9 cellular contexts compared by ENCODE assay signal in genomic region chr17:2238432-2239169, GRCh38.
A peak's percentile ranks its signal among the peaks of the same experiment; 100 is the strongest.
DNase-seq lines count a peak whose midpoint lies in the region; ATAC-seq and TF ChIP-seq lines count a peak whose summit lies in the region.
"Had no signal": no experiment of that assay in that cellular context is flagged by ENCODE, and none has a peak within 500 bp of the region (broad histone marks: within the 10 kb centered on the region; RNA-seq: fewer than 3 reads in every experiment).

No MANE protein-coding gene starts in this region.

- H4K8ac ChIP-seq in IMR-90 (ENCODE audit: low read depth in 2 of 2, low read length in 2 of 2): peak overlapping the region; percentile 63 to 84; a peak in 3 of 4 replicates

- TF ChIP-seq RAD21 in SK-N-SH (IDR thresholded peaks at IDR 0.05; ENCODE audit: low read length): no peak
- no peak for TF ChIP-seq RAD21 in IMR-90 (IDR thresholded peaks at IDR 0.05; ENCODE audit: low read length)

- no peak overlapping the region for H3K4me3 Mint-ChIP-seq in Calu3 (ENCODE audit: low read depth, unreplicated experiment)
- H3K4me3 Mint-ChIP-seq: activated T-cell treated with anti-CD3 and anti-CD28 coated beads, Interleukin-2, amount 50 U/mL, for 4 hours had no signal

- CTCF ChIA-PET in SK-N-SH (lab: Yijun Ruan, JAX) (interaction anchor here (3.7 kb wide), 1 partner anchor 184 kb away, joined by 24 read pairs; the partner anchor contains the start of gene HIC1), IMR-90 (lab: Yijun Ruan, JAX) (interaction anchor here (0.5 kb wide), 1 partner anchor 50 kb away, joined by 3 read pairs; no protein-coding TSS in a partner anchor), Calu3 (lab: Charles Lee) (interaction anchor here (0.6 kb wide), 1 partner anchor 37 kb away, joined by 3 read pairs; no protein-coding TSS in a partner anchor)

- WGBS in SK-N-SH (ENCODE audit: low lambda C conversion rate): 94% methylated on average over 15 of the region's 15 CpGs
- WGBS in IMR-90 (ENCODE audit: extremely low coverage in 2 of 2, insufficient read length in 1 of 2), 2 experiments: 0% methylated on average over 2 of the region's 15 CpGs; no CpG with 5 or more reads in 1 of the 2 experiments
- 92% methylated on average over 15 of the region's 15 CpGs for WGBS in thymus

- H3K36me3 ChIP-seq in SK-N-SH (replicated peaks in 1 of 2; ENCODE audit: control insufficient read depth in 1 of 2, insufficient read depth in 2 of 2, low read length in 1 of 2) (peaks cover 12 to 25% of the 10 kb centered on the region in 2 experiments), IMR-90 (ENCODE audit: control insufficient read depth, insufficient read depth, low read length) (peaks cover 5% of the 10 kb centered on the region; the same call in 1 of the 2 replicates), thymus (ENCODE audit: control insufficient read depth, insufficient read depth) (peaks cover 54% of the 10 kb centered on the region)

- H3K9me3 ChIP-seq in SK-N-SH (no peaks in the 10 kb centered on the region), IMR-90 (ENCODE audit: control insufficient read depth, insufficient read depth, low read length) (no peaks in the 10 kb centered on the region), thymus (ENCODE audit: control insufficient read depth) (no peaks in the 10 kb centered on the region)

- TF ChIP-seq CTCF in SK-N-SH (IDR thresholded peaks at IDR 0.05) (no peak), IMR-90 (conservative IDR thresholded peaks at IDR 0.05; ENCODE audit: low read depth, low read length) (no peak), Calu3 (IDR thresholded peaks at IDR 0.05; ENCODE audit: unreplicated experiment) (no peak)

- DNase-seq in SK-N-SH (no peak), IMR-90 (no peak), left cardiac atrium (peak; percentile 38), Calu3 (no peak), NCI-H1092 (lab: John Stamatoyannopoulos, UW) (no peak)
- DNase-seq in stimulated activated CD8-positive, alpha-beta memory T cell treated with anti-CD3 and anti-CD28 coated beads, Interleukin-4, amount 100 ng/mL, for 48 hours: no peak
- DNase-seq: activated T-cell treated with anti-CD3 and anti-CD28 coated beads, Interleukin-2, amount 50 U/mL, for 4 hours had no signal

- POLR2A ChIA-PET in SK-N-SH (lab: Yijun Ruan, JAX) (no interaction called here), IMR-90 (lab: Charles Lee; ENCODE audit: unreplicated experiment) (interaction anchor here (0.9 kb wide), 1 partner anchor 183 kb away, joined by 3 read pairs; no protein-coding TSS in a partner anchor)

- H4K91ac ChIP-seq in IMR-90 (ENCODE audit: insufficient read depth, low read depth, low read length): peak overlapping the region; percentile 68

- H3K23ac ChIP-seq in IMR-90 (ENCODE audit: low read depth, low read length): peak overlapping the region; percentile 86

- ATAC-seq in SK-N-SH treated with all-trans-retinoic acid at 6 μM for 48 hours (no peak), IMR-90 (ENCODE audit: low read depth) (0 out of 2 replicates have a peak, but pooled peaks have one; percentile 4), left cardiac atrium (peak; percentile 58 to 81)
- ATAC-seq: activated T-cell treated with anti-CD3 and anti-CD28 coated beads, Interleukin-2, amount 50 U/mL, for 4 hours had no signal

- H2AK9ac ChIP-seq in IMR-90 (replicated peaks; ENCODE audit: low read depth, low read length, poor library complexity): peak overlapping the region; percentile 21

- no peak for TF ChIP-seq EP300 in SK-N-SH (IDR thresholded peaks at IDR 0.05; ENCODE audit: borderline replicate concordance in 1 of 2, low read depth in 1 of 2, low read length in 1 of 2)

- no peaks in the 10 kb centered on the region for H3K9me2 ChIP-seq in SK-N-SH

- no peaks in the 10 kb centered on the region for H3K27me3 Mint-ChIP-seq in Calu3 (ENCODE audit: unreplicated experiment)

- no peaks in the 10 kb centered on the region for H3K4me1 Mint-ChIP-seq in Calu3 (ENCODE audit: low read depth, unreplicated experiment)

- no peaks in the 10 kb centered on the region for H3K9me3 Mint-ChIP-seq in Calu3 (ENCODE audit: low read depth, unreplicated experiment)
- H3K9me3 Mint-ChIP-seq: activated T-cell treated with anti-CD3 and anti-CD28 coated beads, Interleukin-2, amount 50 U/mL, for 4 hours had no signal

- peak overlapping the region; percentile 56 for H3K18ac ChIP-seq in IMR-90 (ENCODE audit: low read depth, low read length)

- H2BK5ac ChIP-seq in IMR-90 (ENCODE audit: low read depth, low read length, poor library complexity, severe bottlenecking): peak overlapping the region; percentile 10

- H3K4me2 ChIP-seq in SK-N-SH: peak overlapping the region; percentile 42; the same call in 1 of the 2 replicates
- peak overlapping the region; percentile 73 for H3K4me2 ChIP-seq in IMR-90 (ENCODE audit: low read depth, low read length)

- H2AFZ ChIP-seq in SK-N-SH (ENCODE audit: low read depth) (no peak overlapping the region), IMR-90 (replicated peaks; ENCODE audit: low read length, poor library complexity) (peak overlapping the region; percentile 29)

- peak overlapping the region; percentile 76 for H3K4ac ChIP-seq in IMR-90 (ENCODE audit: low read depth, low read length)

- H2AK5ac ChIP-seq in IMR-90 (ENCODE audit: low read depth, low read length): peak overlapping the region; percentile 82

- H3K79me1 ChIP-seq in IMR-90 (ENCODE audit: low read depth in 1 of 2, low read length in 2 of 2): peaks cover 12 to 66% of the 10 kb centered on the region in 2 experiments

- H4K20me1 ChIP-seq in SK-N-SH (ENCODE audit: insufficient read depth): no peaks in the 10 kb centered on the region
- H4K20me1 ChIP-seq in IMR-90 (ENCODE audit: insufficient read depth, low read length): no peaks in the 10 kb centered on the region

- intact Hi-C loops in IMR-90 (cut with micrococcal nuclease): no loop called here
- intact Hi-C loops in left cardiac atrium (cut with DNase I): loop anchor here (5.0 to 10.0 kb wide), 2 partner anchors 61 to 64 kb away; no protein-coding TSS in a partner anchor
- intact Hi-C loops in Calu3 (cut with micrococcal nuclease; ENCODE audit: unreplicated experiment): no loop called here

- H3K4me1 ChIP-seq in SK-N-SH (ENCODE audit: control insufficient read depth in 1 of 2, insufficient read depth in 2 of 2, low read depth in 1 of 2, low read length in 1 of 2): peaks cover 8 to 29% of the 10 kb centered on the region in 2 experiments; a peak in 3 of 4 replicates
- H3K4me1 ChIP-seq in IMR-90 (ENCODE audit: control insufficient read depth, insufficient read depth, low read length): peaks cover 25% of the 10 kb centered on the region
- no peaks in the 10 kb centered on the region for H3K4me1 ChIP-seq in thymus (ENCODE audit: control insufficient read depth, insufficient read depth, low read length)

- H3K36me3 Mint-ChIP-seq in Calu3 (ENCODE audit: insufficient read depth, unreplicated experiment): peaks cover 6% of the 10 kb centered on the region

- peaks cover 23% of the 10 kb centered on the region for H3K9me1 ChIP-seq in IMR-90 (ENCODE audit: insufficient read depth, low read length)

- H3K14ac ChIP-seq in IMR-90 (replicated peaks; ENCODE audit: low read depth, low read length): peak overlapping the region; percentile 82

- H4K5ac ChIP-seq in IMR-90 (ENCODE audit: low read depth, low read length): peak overlapping the region; percentile 67

- H3K4me3 ChIP-seq in SK-N-SH (ENCODE audit: low read depth in 2 of 2, low read length in 1 of 2) (no peak overlapping the region), IMR-90 (ENCODE audit: insufficient read depth, low read depth, low read length) (no peak overlapping the region), thymus (ENCODE audit: low read length) (no peak overlapping the region)

- dilution Hi-C loops in IMR-90 (cut with HindIII; ENCODE audit: low sequenced_read_pairs, unreplicated experiment): no loop called here

- H2BK15ac ChIP-seq in IMR-90 (ENCODE audit: low read depth, low read length): peak overlapping the region; percentile 57; the same call in 1 of the 3 replicates

- peak overlapping the region; percentile 40 to 93 for H3K27ac ChIP-seq in SK-N-SH (ENCODE audit: low read depth in 2 of 2, low read length in 1 of 2)
- peak overlapping the region; percentile 73 for H3K27ac ChIP-seq in IMR-90 (ENCODE audit: insufficient read depth, low read length)
- peak overlapping the region; percentile 79 for H3K27ac ChIP-seq in thymus (ENCODE audit: low read depth)

- H3F3A ChIP-seq in SK-N-SH (replicated peaks; ENCODE audit: insufficient read depth): peaks cover 36% of the 10 kb centered on the region

- H3K27ac Mint-ChIP-seq in Calu3 (ENCODE audit: unreplicated experiment): no peak overlapping the region

- H2BK120ac ChIP-seq in IMR-90 (ENCODE audit: low read depth, low read length): peak overlapping the region; percentile 73

- in situ Hi-C loops in IMR-90 (cut with MboI; ENCODE audit: low sequenced_read_pairs): no loop called here

- H3K9ac ChIP-seq in SK-N-SH (no peak overlapping the region; the same call in 1 of the 2 replicates), IMR-90 (ENCODE audit: low read depth, low read length) (peak overlapping the region; percentile 38)

- peaks cover 15% of the 10 kb centered on the region; the same call in 1 of the 2 replicates for H3K79me2 ChIP-seq in SK-N-SH (ENCODE audit: insufficient read depth)

- TF ChIP-seq POLR2A in IMR-90 (IDR thresholded peaks at IDR 0.05; ENCODE audit: low read depth, low read length): no peak

- H2BK20ac ChIP-seq in IMR-90 (ENCODE audit: low read depth, low read length): peak overlapping the region; percentile 84

- BruUV-seq in IMR-90 (replicated peaks; lab: Mats Ljungman, UMichigan) (no TSS peak), Calu3 (replicated peaks; lab: Mats Ljungman, UMichigan) (no TSS peak)

- peak overlapping the region; percentile 37 for H3K56ac ChIP-seq in IMR-90 (ENCODE audit: extremely low read depth, insufficient read depth, low read length)

- H3K27me3 ChIP-seq in SK-N-SH (ENCODE audit: insufficient read depth) (no peaks in the 10 kb centered on the region), IMR-90 (ENCODE audit: control insufficient read depth, insufficient read depth, low read length) (no peaks in the 10 kb centered on the region), thymus (ENCODE audit: control insufficient read depth, insufficient read depth) (no peaks in the 10 kb centered on the region)

TF ChIP-seq in SK-N-SH, 30 proteins besides CTCF, POLR2A, EP300 and RAD21 (continues in another document):
- TF ChIP-seq GATA2 (CRISPR knock-in tag; IDR thresholded peaks at IDR 0.05): no peak

TF ChIP-seq in SK-N-SH treated with all-trans-retinoic acid at 6 μM for 48 hours, 23 proteins besides CTCF, POLR2A, EP300 and RAD21 (continues in another document):
- TF ChIP-seq SNAI2 (CRISPR knock-in tag; IDR thresholded peaks at IDR 0.05): no peak

TF ChIP-seq in IMR-90, 13 proteins besides CTCF, POLR2A, EP300 and RAD21:
- TF ChIP-seq, protein P1, sequence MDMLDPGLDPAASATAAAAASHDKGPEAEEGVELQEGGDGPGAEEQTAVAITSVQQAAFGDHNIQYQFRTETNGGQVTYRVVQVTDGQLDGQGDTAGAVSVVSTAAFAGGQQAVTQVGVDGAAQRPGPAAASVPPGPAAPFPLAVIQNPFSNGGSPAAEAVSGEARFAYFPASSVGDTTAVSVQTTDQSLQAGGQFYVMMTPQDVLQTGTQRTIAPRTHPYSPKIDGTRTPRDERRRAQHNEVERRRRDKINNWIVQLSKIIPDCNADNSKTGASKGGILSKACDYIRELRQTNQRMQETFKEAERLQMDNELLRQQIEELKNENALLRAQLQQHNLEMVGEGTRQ (IDR thresholded peaks at IDR 0.05; ENCODE audit: low read depth, low read length): peak; percentile 77
- TF ChIP-seq CEBPB (IDR thresholded peaks at IDR 0.05; ENCODE audit: low read depth, low read length): no peak

Comparison
In these comparisons a context has a peak if more than half of its experiments do, and no peak if none do; other contexts are left out.
1. intact Hi-C loops: an anchor here in left cardiac atrium (5.0 to 10.0 kb wide); none called in IMR-90 and Calu3.